ENCODE assay signal across 9 cellular contexts in genomic region chr16:68267612-68268405, GRCh38. TPM values are rescaled to one million over a fixed set of nuclear protein-coding genes. Genes with fewer than 3 reads are reported as not detected.
A peak's percentile ranks its signal among the peaks of the same experiment; 100 is the strongest.
DNase-seq lines count a peak whose midpoint lies in the region; ATAC-seq, FAIRE-seq and TF ChIP-seq lines count a peak whose summit lies in the region.
"Had no signal": no experiment of that assay in that cellular context is flagged by ENCODE, and none has a peak within 500 bp of the region (broad histone marks: within the 10 kb centered on the region; RNA-seq: fewer than 3 reads in every experiment).

No MANE protein-coding gene starts in this region.

- no peaks in the 10 kb centered on the region for H3K27me3 Mint-ChIP-seq in T-helper 2 cell treated with Interferon-gamma antibody and Interleukin-4, amounts not matched to agents 5 μg/mL and 100 μg/mL, for 36 hours (ENCODE audit: low read depth)
- no peaks in the 10 kb centered on the region for H3K27me3 Mint-ChIP-seq in activated CD4-positive, alpha-beta memory T cell treated with anti-CD3 and anti-CD28 coated beads, Interleukin-2, amount 10 ng/mL, durations not matched to agents 7 days and 5 days
- H3K27me3 Mint-ChIP-seq: memory B cell had no signal

- CTCF ChIA-PET in activated CD4-positive, alpha-beta memory T cell treated with anti-CD3 and anti-CD28 coated beads, Interleukin-2, amount 10 ng/mL, durations not matched to agents 7 days and 5 days (lab: Charles Lee) = no interaction called here

- ATAC-seq in psoas muscle = no peak

- TF ChIP-seq CTCF in psoas muscle (IDR thresholded peaks at IDR 0.05) = no peak

- H3K36me3 ChIP-seq in psoas muscle (ENCODE audit: insufficient read depth in 1 of 2, low read depth in 1 of 2) = peaks cover 0 to 57% of the 10 kb centered on the region in 2 donors

- H3K9me3 Mint-ChIP-seq in T-helper 2 cell treated with Interferon-gamma antibody and Interleukin-4, amounts not matched to agents 5 μg/mL and 100 μg/mL, for 36 hours = no peaks in the 10 kb centered on the region
- no peaks in the 10 kb centered on the region for H3K9me3 Mint-ChIP-seq in activated CD4-positive, alpha-beta memory T cell treated with anti-CD3 and anti-CD28 coated beads, Interleukin-2, amount 10 ng/mL, durations not matched to agents 7 days and 5 days
- H3K9me3 Mint-ChIP-seq: memory B cell had no signal

- peak overlapping the region; percentile 100 for H3K27ac ChIP-seq in psoas muscle

- H3K36me3 Mint-ChIP-seq in T-helper 2 cell treated with Interferon-gamma antibody and Interleukin-4, amounts not matched to agents 5 μg/mL and 100 μg/mL, for 36 hours (ENCODE audit: low read depth) = peaks cover 25% of the 10 kb centered on the region
- H3K36me3 Mint-ChIP-seq in activated CD4-positive, alpha-beta memory T cell treated with anti-CD3 and anti-CD28 coated beads, Interleukin-2, amount 10 ng/mL, durations not matched to agents 7 days and 5 days (ENCODE audit: low read depth) = peaks cover 45% of the 10 kb centered on the region

- POLR2A ChIA-PET in activated CD4-positive, alpha-beta memory T cell treated with anti-CD3 and anti-CD28 coated beads, Interleukin-2, amount 10 ng/mL, durations not matched to agents 7 days and 5 days (lab: Charles Lee) = interaction anchor here (0.8 to 1.5 kb wide), 4 partner anchors 10 to 43 kb away, joined by 3 to 5 read pairs (median 4); partner anchors contain the start of genes PRMT7 and SLC7A6OS

- no peaks in the 10 kb centered on the region for H3K27me3 ChIP-seq in psoas muscle (ENCODE audit: insufficient read depth in 3 of 3, low read length in 2 of 3)

- 65 to 70% (median 65%) methylated on average over 6 of the region's 6 CpGs for WGBS in psoas muscle, 3 donors

- H3K4me3 ChIP-seq in psoas muscle = peak overlapping the region; percentile 97

- peak overlapping the region; percentile 12 for H3K4me3 Mint-ChIP-seq in T-helper 2 cell treated with Interferon-gamma antibody and Interleukin-4, amounts not matched to agents 5 μg/mL and 100 μg/mL, for 36 hours
- H3K4me3 Mint-ChIP-seq in activated CD4-positive, alpha-beta memory T cell treated with anti-CD3 and anti-CD28 coated beads, Interleukin-2, amount 10 ng/mL, durations not matched to agents 7 days and 5 days = no peak overlapping the region
- H3K4me3 Mint-ChIP-seq: memory B cell had no signal

- H3K4me1 ChIP-seq in psoas muscle = peaks cover 53% of the 10 kb centered on the region

- intact Hi-C loops in psoas muscle (cut with DNase I) = no loop called here

- no peak for FAIRE-seq in HTR-8/SVneo (lab: Jason Lieb, UNC)

- peaks cover 66% of the 10 kb centered on the region for H3K4me1 Mint-ChIP-seq in T-helper 2 cell treated with Interferon-gamma antibody and Interleukin-4, amounts not matched to agents 5 μg/mL and 100 μg/mL, for 36 hours (ENCODE audit: low read depth)
- peaks cover 72% of the 10 kb centered on the region for H3K4me1 Mint-ChIP-seq in activated CD4-positive, alpha-beta memory T cell treated with anti-CD3 and anti-CD28 coated beads, Interleukin-2, amount 10 ng/mL, durations not matched to agents 7 days and 5 days

- H3K27ac Mint-ChIP-seq in T-helper 2 cell treated with Interferon-gamma antibody and Interleukin-4, amounts not matched to agents 5 μg/mL and 100 μg/mL, for 36 hours = no peak overlapping the region
- H3K27ac Mint-ChIP-seq in activated CD4-positive, alpha-beta memory T cell treated with anti-CD3 and anti-CD28 coated beads, Interleukin-2, amount 10 ng/mL, durations not matched to agents 7 days and 5 days = peak overlapping the region; percentile 53
- H3K27ac Mint-ChIP-seq: memory B cell had no signal

- H3K9me3 ChIP-seq in psoas muscle = no peaks in the 10 kb centered on the region

- DNase-seq in T-helper 2 cell treated with Interferon-gamma antibody and Interleukin-4, amounts not matched to agents 5 μg/mL and 100 μg/mL, for 36 hours (ENCODE audit: low spot score) = no peak
- DNase-seq in T-helper 2 cell = no peak
- DNase-seq in activated CD4-positive, alpha-beta memory T cell treated with anti-CD3 and anti-CD28 coated beads, Interleukin-2, amount 10 ng/mL, durations not matched to agents 7 days and 5 days = no peak
- no peak for DNase-seq in psoas muscle
- DNase-seq in stimulated activated CD4-positive, alpha-beta T cell treated with anti-CD3 and anti-CD28 coated beads, Interleukin-2, amount 100 ng/mL, for 48 hours = no peak
- no peak for DNase-seq in HTR-8/SVneo (ENCODE audit: insufficient read length, low spot score)
- DNase-seq: effector CD4-positive, alpha-beta T cell; NCI-H2029 had no signal

RNA-seq across cellular contexts. Expression of gene SLC7A6, which starts 3.5 kb away (rescaled TPM):
- total RNA-seq in activated CD4-positive, alpha-beta memory T cell treated with anti-CD3 and anti-CD28 coated beads, Interleukin-2, amount 10 ng/mL, durations not matched to agents 7 days and 5 days = 10 to 100 TPM; 66.7 to 68.9 TPM
- 100 to 1,000 TPM in 1 of 4 donors, 10 to 100 TPM in 3; 25.6 to 217 (median 70.5) TPM for total RNA-seq in psoas muscle
- 10 to 100 TPM in 2 of 3 donors, 1 to 10 TPM in 1; 9.2 to 55.2 (median 36.4) TPM for polyA plus RNA-seq in psoas muscle

RNA-seq across cellular contexts. Expression of gene PLA2G15, which starts 22.6 kb away (rescaled TPM):
- total RNA-seq in activated CD4-positive, alpha-beta memory T cell treated with anti-CD3 and anti-CD28 coated beads, Interleukin-2, amount 10 ng/mL, durations not matched to agents 7 days and 5 days = 1 to 10 TPM; 7.4 to 7.5 TPM
- 10 to 100 TPM; 28.0 to 65.0 (median 31.0) TPM for total RNA-seq in psoas muscle
- polyA plus RNA-seq in psoas muscle = 10 to 100 TPM; 13.0 to 31.7 (median 22.6) TPM

RNA-seq across cellular contexts. Expression of gene ESRP2, which starts 31.9 kb away (rescaled TPM):
- not detected for total RNA-seq in activated CD4-positive, alpha-beta memory T cell treated with anti-CD3 and anti-CD28 coated beads, Interleukin-2, amount 10 ng/mL, durations not matched to agents 7 days and 5 days
- not detected for total RNA-seq in psoas muscle
- polyA plus RNA-seq in psoas muscle = under 1 TPM; 0.03 to 0.08 (median 0.05) TPM

RNA-seq across cellular contexts. Expression of gene SLC7A6OS, which starts 42.9 kb away (rescaled TPM):
- 10 to 100 TPM; 30.4 to 31.2 TPM for total RNA-seq in activated CD4-positive, alpha-beta memory T cell treated with anti-CD3 and anti-CD28 coated beads, Interleukin-2, amount 10 ng/mL, durations not matched to agents 7 days and 5 days
- total RNA-seq in psoas muscle = 10 to 100 TPM in 2 of 4 donors, 1 to 10 TPM in 2; 7.9 to 12.6 (median 9.9) TPM
- polyA plus RNA-seq in psoas muscle = 10 to 100 TPM in 1 of 3 donors, 1 to 10 TPM in 2; 5.8 to 16.3 (median 9.5) TPM

RNA-seq across cellular contexts. Expression of gene PRMT7, which starts 43.0 kb away (rescaled TPM):
- total RNA-seq in activated CD4-positive, alpha-beta memory T cell treated with anti-CD3 and anti-CD28 coated beads, Interleukin-2, amount 10 ng/mL, durations not matched to agents 7 days and 5 days = 10 to 100 TPM; 50.4 to 52.2 TPM
- 10 to 100 TPM; 19.9 to 31.4 (median 26.6) TPM for total RNA-seq in psoas muscle
- 10 to 100 TPM; 18.9 to 45.1 (median 20.4) TPM for polyA plus RNA-seq in psoas muscle
